In genomic region chr17:44808656-44809388, GRCh38 we compare ENCODE assay signal across 11 cellular contexts. TPM values are rescaled to one million over a fixed set of nuclear protein-coding genes. Genes with fewer than 3 reads are reported as not detected.
"Had no signal": no experiment of that assay in that cellular context is flagged by ENCODE, and none has a peak within 500 bp of the region (broad histone marks: within the 10 kb centered on the region; RNA-seq: fewer than 3 reads in every experiment).

No MANE protein-coding gene starts in this region.

RNA-seq across cellular contexts. Expression of gene HIGD1B, which starts 38.9 kb away (rescaled TPM):
- total RNA-seq: activated CD4-positive, alpha-beta T cell treated with anti-CD3 and anti-CD28 coated beads for 36 hours; activated CD4-positive, alpha-beta T cell treated with anti-CD3 and anti-CD28 coated beads, Interleukin-2, amount 10 ng/mL, durations not matched to agents 7 days and 5 days; activated CD8-positive, alpha-beta T cell treated with anti-CD3 and anti-CD28 coated beads, Interleukin-2, amount 10 ng/mL, durations not matched to agents 7 days and 5 days; activated naive CD8-positive, alpha-beta T cell treated with anti-CD3 and anti-CD28 coated beads, Interleukin-2, amount 10 ng/mL, durations not matched to agents 7 days and 5 days; activated T-helper 2 cell treated with anti-CD3 and anti-CD28 coated beads, Interferon-gamma antibody, Interleukin-2, Interleukin-4, amounts not matched to agents 10 μg/mL and 5 μg/mL and 100 μg/mL, durations not matched to agents 14 hours and 24 hours and 36 hours; ascending aorta; cardiac muscle cell; LHCN-M2; Peyer's patch; SJSA1 had no signal
- polyA plus RNA-seq: SK-N-SH had no signal

RNA-seq across cellular contexts. Expression of gene ADAM11, which starts 50.0 kb away (rescaled TPM):
- total RNA-seq: ascending aorta had no signal
